In genomic region chr21:29187939-29188338, GRCh38 we compare ENCODE assay signal across 11 cellular contexts. TPM values are rescaled to one million over a fixed set of nuclear protein-coding genes. Genes with fewer than 3 reads are reported as not detected.
DNase-seq lines count a peak whose midpoint lies in the region; TF ChIP-seq lines count a peak whose summit lies in the region.
"Had no signal": no experiment of that assay in that cellular context is flagged by ENCODE, and none has a peak within 500 bp of the region (broad histone marks: within the 10 kb centered on the region; RNA-seq: fewer than 3 reads in every experiment).

No MANE protein-coding gene starts in this region.

- peak overlapping the region; percentile 39 for H3K27ac Mint-ChIP-seq in Calu3 (ENCODE audit: unreplicated experiment)
- H3K27ac Mint-ChIP-seq: activated T-helper 1 cell treated with anti-CD3 and anti-CD28 coated beads, Interleukin-12 subunit alpha, Interleukin-12 subunit beta, Interleukin-2, Interleukin-4 antibody, amounts not matched to agents 30 ng/mL and 10 ng/mL and 1 ng/mL, durations not matched to agents 14 hours and 24 hours and 36 hours; stimulated activated naive B cell treated with anti-CD40 and anti-IgM and Interleukin-4, amounts not matched to agents 10 μg/mL and 1 μg/mL and 100 μg/mL, for 72 hours had no signal

- intact Hi-C loops in Calu3 (cut with micrococcal nuclease; ENCODE audit: unreplicated experiment) (no loop called here), PC-9 (cut with micrococcal nuclease; ENCODE audit: unreplicated experiment) (no loop called here)

- H3K4me3 Mint-ChIP-seq in Calu3 (ENCODE audit: low read depth, unreplicated experiment), result no peak overlapping the region
- H3K4me3 Mint-ChIP-seq: activated T-helper 1 cell treated with anti-CD3 and anti-CD28 coated beads, Interleukin-12 subunit alpha, Interleukin-12 subunit beta, Interleukin-2, Interleukin-4 antibody, amounts not matched to agents 30 ng/mL and 10 ng/mL and 1 ng/mL, durations not matched to agents 14 hours and 24 hours and 36 hours; stimulated activated naive B cell treated with anti-CD40 and anti-IgM and Interleukin-4, amounts not matched to agents 10 μg/mL and 1 μg/mL and 100 μg/mL, for 72 hours had no signal

- peak overlapping the region; percentile 41 for H3K4me2 ChIP-seq in PC-9
- H3K4me2 ChIP-seq in osteoblast (ENCODE audit: insufficient read depth, low read length), result peak overlapping the region; percentile 24

- POLR2A ChIA-PET in PC-9 (lab: Charles Lee; ENCODE audit: unreplicated experiment), result interaction anchor here (0.7 kb wide), 1 partner anchor 57 kb away, joined by 8 read pairs; no protein-coding TSS in a partner anchor

- no peaks in the 10 kb centered on the region for H3K27me3 Mint-ChIP-seq in Calu3 (ENCODE audit: unreplicated experiment)
- H3K27me3 Mint-ChIP-seq: stimulated activated naive B cell treated with anti-CD40 and anti-IgM and Interleukin-4, amounts not matched to agents 10 μg/mL and 1 μg/mL and 100 μg/mL, for 72 hours had no signal

- BruUV-seq in Calu3 (replicated peaks; lab: Mats Ljungman, UMichigan) (no TSS peak), PC-9 (replicated peaks; lab: Mats Ljungman, UMichigan) (no TSS peak)

- CTCF ChIA-PET in Calu3 (lab: Charles Lee) (interaction anchor here (1.2 kb wide), 1 partner anchor 11 kb away, joined by 8 read pairs; no protein-coding TSS in a partner anchor), PC-9 (lab: Charles Lee) (no interaction called here)

- H3K9me2 ChIP-seq in PC-9 (ENCODE audit: insufficient read depth), result no peaks in the 10 kb centered on the region

- H3K36me3 ChIP-seq in PC-9 (ENCODE audit: low read depth), result no peaks in the 10 kb centered on the region
- no peaks in the 10 kb centered on the region for H3K36me3 ChIP-seq in osteoblast (ENCODE audit: insufficient read depth, low read length)

- H3K9me3 Mint-ChIP-seq in Calu3 (ENCODE audit: low read depth, unreplicated experiment), result no peaks in the 10 kb centered on the region
- H3K9me3 Mint-ChIP-seq: activated T-helper 1 cell treated with anti-CD3 and anti-CD28 coated beads, Interleukin-12 subunit alpha, Interleukin-12 subunit beta, Interleukin-2, Interleukin-4 antibody, amounts not matched to agents 30 ng/mL and 10 ng/mL and 1 ng/mL, durations not matched to agents 14 hours and 24 hours and 36 hours; stimulated activated naive B cell treated with anti-CD40 and anti-IgM and Interleukin-4, amounts not matched to agents 10 μg/mL and 1 μg/mL and 100 μg/mL, for 72 hours had no signal

- H2AFZ ChIP-seq in PC-9 (no peak overlapping the region), osteoblast (ENCODE audit: low read length) (no peak overlapping the region)

- no peaks in the 10 kb centered on the region for H4K20me1 ChIP-seq in PC-9 (ENCODE audit: insufficient read depth)
- H4K20me1 ChIP-seq in osteoblast (ENCODE audit: insufficient read depth, low read length), result no peaks in the 10 kb centered on the region

- no peaks in the 10 kb centered on the region for H3K27me3 ChIP-seq in PC-9 (ENCODE audit: insufficient read depth, low read depth)
- H3K27me3 ChIP-seq in osteoblast (ENCODE audit: insufficient read depth, low read length), result no peaks in the 10 kb centered on the region

- peaks cover 4% of the 10 kb centered on the region for H3K36me3 Mint-ChIP-seq in Calu3 (ENCODE audit: insufficient read depth, unreplicated experiment)
- H3K36me3 Mint-ChIP-seq: stimulated activated naive B cell treated with anti-CD40 and anti-IgM and Interleukin-4, amounts not matched to agents 10 μg/mL and 1 μg/mL and 100 μg/mL, for 72 hours had no signal

- no peak for TF ChIP-seq CTCF in Calu3 (IDR thresholded peaks at IDR 0.05; ENCODE audit: unreplicated experiment)
- no peak for TF ChIP-seq CTCF in PC-9 (conservative IDR thresholded peaks at IDR 0.05)
- TF ChIP-seq CTCF in osteoblast (IDR thresholded peaks at IDR 0.05; ENCODE audit: extremely low read depth, low read depth, low read length), result no peak

- H3K4me3 ChIP-seq in PC-9 (no peak overlapping the region), osteoblast (ENCODE audit: insufficient read depth, low read length) (no peak overlapping the region)

- H3K4me1 ChIP-seq in PC-9 (replicated peaks; ENCODE audit: insufficient read depth), result peaks cover 93% of the 10 kb centered on the region
- peaks cover 52% of the 10 kb centered on the region for H3K4me1 ChIP-seq in osteoblast (ENCODE audit: insufficient read depth, low read length)

- peaks cover 43% of the 10 kb centered on the region for H3F3A ChIP-seq in PC-9 (ENCODE audit: insufficient read depth, low read depth)

- no peaks in the 10 kb centered on the region; the same call in 1 of the 2 replicates for H3K9me3 ChIP-seq in PC-9 (ENCODE audit: insufficient read depth, low read depth)
- no peaks in the 10 kb centered on the region for H3K9me3 ChIP-seq in osteoblast (ENCODE audit: low read depth, low read length)

- H3K79me2 ChIP-seq in PC-9 (ENCODE audit: low read depth), result no peaks in the 10 kb centered on the region
- H3K79me2 ChIP-seq in osteoblast (ENCODE audit: insufficient read depth, low read length), result no peaks in the 10 kb centered on the region

- H3K27ac ChIP-seq in PC-9 (peak overlapping the region; percentile 82), epithelial cell of prostate (peak overlapping the region; percentile 52), osteoblast (ENCODE audit: low read depth, low read length) (peak overlapping the region; percentile 50)

- DNase-seq in Calu3 (peak; percentile 38), PC-9 (peak; percentile 21 to 81), epithelial cell of prostate (ENCODE audit: low read depth, low spot score) (peak; percentile 57), osteoblast (ENCODE audit: insufficient read length, low spot score, missing footprints) (peak; percentile 87), DMS79 treated with DMSO at 0.1 percent for 48 hours (lab: John Stamatoyannopoulos, UW) (no peak), hepatic stellate cell (ENCODE audit: low spot score) (no peak), iPS-NIHi11 (ENCODE audit: low spot score) (no peak), HK-2 (ENCODE audit: unreplicated experiment) (no peak)
- DNase-seq: effector memory CD4-positive, alpha-beta T cell; stimulated activated naive B cell treated with anti-CD40 and anti-IgM and Interleukin-4, amounts not matched to agents 10 μg/mL and 1 μg/mL and 100 μg/mL, for 72 hours had no signal

- peaks cover 36% of the 10 kb centered on the region for H3K4me1 Mint-ChIP-seq in Calu3 (ENCODE audit: low read depth, unreplicated experiment)

RNA-seq across cellular contexts. Expression of gene MAP3K7CL, which starts 57.5 kb away (rescaled TPM):
- total RNA-seq in Calu3 (2022) (2.3 and 2.7 TPM in 2 replicates), PC-9 (2021) (0.37 and 0.50 TPM in 2 replicates), osteoblast (15.6 and 19.9 TPM in 2 replicates)

Comparison
In these comparisons a context has a peak if more than half of its experiments do, and no peak if none do; other contexts are left out.
1. DNase-seq: peak in Calu3 (single experiment), PC-9 (2 of 2), epithelial cell of prostate (single experiment) and osteoblast (single experiment); none in DMS79 treated with DMSO at 0.1 percent for 48 hours (single experiment), hepatic stellate cell (single experiment), iPS-NIHi11 (single experiment) and HK-2 (single experiment).
2. Peak in every context shown above with its lines, with median percentiles within 50 percentile points of each other: H3K27ac ChIP-seq.